In the genomic region with DNA sequence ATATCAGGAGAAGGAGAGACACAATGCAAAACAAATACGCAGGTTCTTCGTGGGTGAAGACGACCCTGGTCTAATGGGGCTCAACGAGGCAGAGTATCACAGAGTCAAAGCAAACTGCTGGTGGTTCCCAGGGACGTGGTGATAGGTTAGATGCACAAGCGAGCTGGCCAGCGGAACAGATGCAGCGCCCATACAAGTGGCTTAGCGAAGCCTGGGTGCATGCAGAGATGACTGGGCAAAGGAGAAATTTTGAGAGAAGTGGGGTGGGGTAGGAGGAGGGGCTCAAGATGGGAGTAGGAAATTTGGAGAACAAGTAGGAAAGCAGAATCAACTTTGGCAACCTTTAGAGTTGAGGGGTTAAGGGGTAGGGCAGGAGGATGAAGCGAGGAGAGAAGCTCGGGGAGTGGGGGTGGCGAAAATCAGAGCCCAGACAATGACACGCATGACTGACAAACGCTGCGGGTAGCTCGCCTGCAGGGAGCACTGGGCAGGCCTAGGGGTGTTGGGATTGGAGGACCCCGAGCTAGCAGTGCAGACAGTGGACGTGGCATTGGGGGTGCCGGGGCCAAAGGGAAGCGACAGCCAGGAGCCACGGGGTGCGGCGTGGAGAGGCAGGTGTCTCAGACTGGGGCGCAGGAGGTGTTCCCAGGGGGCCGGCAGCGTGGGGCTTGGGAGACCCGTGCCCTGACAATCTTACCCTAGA, we compare ENCODE assay signal across 8 cellular contexts. TPM values are rescaled to one million over a fixed set of nuclear protein-coding genes. Genes with fewer than 3 reads are reported as not detected.
DNase-seq lines count a peak whose midpoint lies in the region; ATAC-seq and TF ChIP-seq lines count a peak whose summit lies in the region.

No MANE protein-coding gene starts in this region.

- in situ Hi-C loops in gastrocnemius medialis (cut with MboI; ENCODE audit: low sequenced_read_pairs in 4 of 4), result loop anchor here (25.0 kb wide), 4 partner anchors 186 to 836 kb away; no protein-coding TSS in a partner anchor

- intact Hi-C loops in CD4-positive, alpha-beta T cell (cut with DNase I, micrococcal nuclease), result loop anchor here (1.0 to 10.0 kb wide), 5 partner anchors 122 to 1534 kb away; a partner anchor contains a TSS
- intact Hi-C loops in right cardiac atrium (cut with DNase I) (no loop called here), gastrocnemius medialis (cut with DNase I; ENCODE audit: low total_unique reads) (loop anchor here (1.0 to 10.0 kb wide), 3 partner anchors 121 to 464 kb away; a partner anchor contains a TSS)

- no peaks in the 10 kb centered on the region for H3K9me3 ChIP-seq in CD4-positive, alpha-beta T cell (ENCODE audit: control insufficient read depth, low read length)
- H3K9me3 ChIP-seq in right cardiac atrium (ENCODE audit: control insufficient read depth, low read length) (no peaks in the 10 kb centered on the region), gastrocnemius medialis (no peaks in the 10 kb centered on the region)

- H3K4me1 Mint-ChIP-seq in CD4-positive, alpha-beta T cell (ENCODE audit: low read depth), result peaks cover 52% of the 10 kb centered on the region
- peaks cover 21% of the 10 kb centered on the region for H3K4me1 Mint-ChIP-seq in activated naive CD8-positive, alpha-beta T cell treated with anti-CD3 and anti-CD28 coated beads for 36 hours

- H3K9me3 Mint-ChIP-seq in CD4-positive, alpha-beta T cell, result no peaks in the 10 kb centered on the region
- H3K9me3 Mint-ChIP-seq in activated naive CD8-positive, alpha-beta T cell treated with anti-CD3 and anti-CD28 coated beads for 36 hours, result no peaks in the 10 kb centered on the region

- H3K4me3 ChIP-seq in right cardiac atrium (ENCODE audit: low read length), result peak overlapping the region; percentile 94
- H3K4me3 ChIP-seq in gastrocnemius medialis, result peak overlapping the region; percentile 89 to 99 (median 96)

- peak; percentile 4 for ATAC-seq in CD4-positive, alpha-beta T cell (ENCODE audit: poor library complexity)
- peak; percentile 56 for ATAC-seq in HG03196 (IDR thresholded peaks at IDR 0.05; ENCODE audit: unreplicated experiment)
- ATAC-seq in right cardiac atrium, result peak; percentile 23 to 66
- peak; percentile 28 to 46 for ATAC-seq in gastrocnemius medialis

- H3K27me3 ChIP-seq in CD4-positive, alpha-beta T cell (ENCODE audit: control insufficient read depth, insufficient read depth, low read length), result no peaks in the 10 kb centered on the region
- H3K27me3 ChIP-seq in right cardiac atrium (ENCODE audit: control insufficient read depth, insufficient read depth) (no peaks in the 10 kb centered on the region), gastrocnemius medialis (no peaks in the 10 kb centered on the region)

- POLR2A ChIA-PET in CD4-positive, alpha-beta T cell (lab: Charles Lee), result interaction anchor here (0.8 to 2.7 kb wide), 4 partner anchors 8 to 972 kb away, joined by 3 to 54 read pairs (median 8); a partner anchor contains a TSS

- TF ChIP-seq POLR2A in gastrocnemius medialis (IDR thresholded peaks at IDR 0.05), result no peak

- peaks cover 2% of the 10 kb centered on the region for H3K4me1 ChIP-seq in right cardiac atrium (ENCODE audit: control insufficient read depth, insufficient read depth, low read length)
- peaks cover 15 to 28% of the 10 kb centered on the region in 2 donors for H3K4me1 ChIP-seq in gastrocnemius medialis

- H3K27me3 Mint-ChIP-seq in CD4-positive, alpha-beta T cell, result no peaks in the 10 kb centered on the region
- no peaks in the 10 kb centered on the region for H3K27me3 Mint-ChIP-seq in activated naive CD8-positive, alpha-beta T cell treated with anti-CD3 and anti-CD28 coated beads for 36 hours

- peak overlapping the region; percentile 96 for H3K4me3 Mint-ChIP-seq in CD4-positive, alpha-beta T cell
- peak overlapping the region; percentile 92 for H3K4me3 Mint-ChIP-seq in activated naive CD8-positive, alpha-beta T cell treated with anti-CD3 and anti-CD28 coated beads for 36 hours

- peaks cover 0 to 21% of the 10 kb centered on the region in 2 donors for H3K36me3 ChIP-seq in gastrocnemius medialis

- CTCF ChIA-PET in CD4-positive, alpha-beta T cell (lab: Charles Lee), result interaction anchor here (2.2 to 2.7 kb wide), 2 partner anchors 15 to 123 kb away, joined by 10 to 11 read pairs; no protein-coding TSS in a partner anchor

- peaks cover 30% of the 10 kb centered on the region for H3K36me3 Mint-ChIP-seq in CD4-positive, alpha-beta T cell (ENCODE audit: low read depth)
- H3K36me3 Mint-ChIP-seq in activated naive CD8-positive, alpha-beta T cell treated with anti-CD3 and anti-CD28 coated beads for 36 hours, result peaks cover 12% of the 10 kb centered on the region

- DNase-seq in CD4-positive, alpha-beta T cell, result peak in 7 of 10 experiments; percentile 3 to 17 (median 9)
- DNase-seq in GM19238 (ENCODE audit: insufficient read length, low spot score) (peak; percentile 10), RKO (ENCODE audit: low spot score) (peak; percentile 77), right cardiac atrium (peak; percentile 38 to 55 (median 53)), gastrocnemius medialis (peak; percentile 9 to 54), SKM-1 treated with dmso at 0.1 percent for 144 hours (lab: John Stamatoyannopoulos, UW; ENCODE audit: unreplicated experiment) (no peak)
- peak; percentile 63 for DNase-seq in activated naive CD8-positive, alpha-beta T cell treated with anti-CD3 and anti-CD28 coated beads for 36 hours

- H3K27ac Mint-ChIP-seq in CD4-positive, alpha-beta T cell, result peak overlapping the region; percentile 92
- peak overlapping the region; percentile 95 for H3K27ac Mint-ChIP-seq in activated naive CD8-positive, alpha-beta T cell treated with anti-CD3 and anti-CD28 coated beads for 36 hours

- H3K27ac ChIP-seq in CD4-positive, alpha-beta T cell (ENCODE audit: low read depth, low read length), result peak overlapping the region; percentile 77
- peak overlapping the region; percentile 93 for H3K27ac ChIP-seq in right cardiac atrium (ENCODE audit: low read length)
- peak overlapping the region; percentile 95 to 98 (median 96) for H3K27ac ChIP-seq in gastrocnemius medialis

- 1% methylated on average over 27 of the region's 27 CpGs for WGBS in right cardiac atrium

- no peak for TF ChIP-seq CTCF in CD4-positive, alpha-beta T cell (IDR thresholded peaks at IDR 0.05)
- no peak for TF ChIP-seq CTCF in gastrocnemius medialis (IDR thresholded peaks at IDR 0.05 in 4 of 5, conservative IDR thresholded peaks at IDR 0.05 in 1 of 5)

RNA-seq across cellular contexts. Expression of a gene that starts 0.5 kb away (rescaled TPM):
- total RNA-seq in CD4-positive, alpha-beta T cell, result 10 to 100 TPM; 20.1 to 21.6 TPM
- 10 to 100 TPM; 74.3 to 77.3 TPM for total RNA-seq in activated naive CD8-positive, alpha-beta T cell treated with anti-CD3 and anti-CD28 coated beads for 36 hours
- total RNA-seq in right cardiac atrium, result 10 to 100 TPM; 59.2 to 83.5 (median 74.7) TPM
- polyA plus RNA-seq in right cardiac atrium, result 39.8 TPM
- 1,000 to 10,000 TPM in 1 of 4 donors, 10 to 100 TPM in 3; 33.7 to 1,115 (median 44.2) TPM for total RNA-seq in gastrocnemius medialis

Comparison
In these comparisons a context has a peak if more than half of its experiments do, and no peak if none do; other contexts are left out.
1. ATAC-seq: peak in every context shown above with its lines; median percentile 56 in HG03196; 44 in right cardiac atrium; 37 in gastrocnemius medialis; 4 in CD4-positive, alpha-beta T cell.
2. intact Hi-C loops: an anchor here in CD4-positive, alpha-beta T cell (1.0 to 10.0 kb wide) and gastrocnemius medialis (1.0 to 10.0 kb wide); none called in right cardiac atrium.